21 cellular contexts compared by ENCODE assay signal in the genomic region with DNA sequence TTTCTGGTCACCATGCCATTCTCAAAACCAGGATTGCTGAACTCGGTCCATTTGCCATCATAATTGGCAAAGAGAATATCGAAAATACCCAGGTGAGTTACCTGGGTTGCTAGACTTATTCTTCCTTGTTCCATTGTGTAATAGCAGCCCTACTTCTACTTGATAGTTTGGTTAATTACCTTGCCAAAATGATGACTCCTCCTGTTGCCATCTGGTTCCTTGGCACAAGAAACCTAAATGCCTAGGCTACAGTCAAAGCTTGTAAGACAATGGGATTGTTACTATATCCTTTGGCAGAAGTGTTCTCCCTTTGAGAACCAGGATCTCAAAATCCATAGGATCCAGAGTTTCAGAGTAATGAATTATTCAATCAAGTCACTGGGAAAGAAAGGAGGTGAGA.
DNase-seq lines count a peak whose midpoint lies in the region; ATAC-seq and TF ChIP-seq lines count a peak whose summit lies in the region.
"Had no signal": no experiment of that assay in that cellular context is flagged by ENCODE, and none has a peak within 500 bp of the region (broad histone marks: within the 10 kb centered on the region; RNA-seq: fewer than 3 reads in every experiment).

No MANE protein-coding gene starts in this region.

- no peaks in the 10 kb centered on the region for H3K79me2 ChIP-seq in mammary epithelial cell (ENCODE audit: insufficient read depth, low read length)
- no peaks in the 10 kb centered on the region for H3K79me2 ChIP-seq in trophoblast cell (ENCODE audit: control insufficient read depth, insufficient read depth, low read length, poor library complexity)

- H2AFZ ChIP-seq in mammary epithelial cell (ENCODE audit: low read depth, low read length) (no peak overlapping the region), trophoblast cell (ENCODE audit: insufficient read depth, low read length, poor library complexity) (no peak overlapping the region)

- H3K27me3 ChIP-seq in mammary epithelial cell (ENCODE audit: insufficient read depth, low read length) (no peaks in the 10 kb centered on the region), trophoblast cell (ENCODE audit: insufficient read depth, low read length) (no peaks in the 10 kb centered on the region)

- intact Hi-C loops in mammary epithelial cell (cut with micrococcal nuclease): loop anchor here (2.0 kb wide), 1 partner anchor 31 kb away; no protein-coding TSS in a partner anchor

- 94% methylated on average over 2 of the region's 2 CpGs for WGBS in mammary epithelial cell (ENCODE audit: low coverage, missing lambda C conversion rate)
- WGBS in trophoblast cell (ENCODE audit: extremely low coverage, insufficient coverage, insufficient read length): no CpG with 5 or more reads among the region's 2 CpGs

- no peak overlapping the region for H2BK120ac ChIP-seq in trophoblast cell (ENCODE audit: insufficient read depth, low read length, poor library complexity)

- H4K91ac ChIP-seq in trophoblast cell (ENCODE audit: low read depth, low read length): no peak overlapping the region

- H4K12ac ChIP-seq in trophoblast cell (ENCODE audit: low read depth, low read length): no peak overlapping the region

- no TSS peak for BruUV-seq in mammary epithelial cell (replicated peaks; lab: Mats Ljungman, UMichigan)

- H3K23ac ChIP-seq in trophoblast cell (ENCODE audit: low read length): no peak overlapping the region

- H3K27ac ChIP-seq in mammary epithelial cell (ENCODE audit: insufficient read depth, low read depth, low read length) (peak overlapping the region; percentile 30), trophoblast cell (ENCODE audit: low read depth, low read length) (no peak overlapping the region)
- H3K27ac ChIP-seq: 22Rv1, A549, C4-2B, HL-60 had no signal

- no peak overlapping the region for H3K4me3 ChIP-seq in mammary epithelial cell (replicated peaks in 1 of 3; ENCODE audit: insufficient read depth in 1 of 3, low read depth in 2 of 3, low read length in 3 of 3)
- H3K4me3 ChIP-seq in trophoblast cell (ENCODE audit: low read depth, low read length): no peak overlapping the region
- H3K4me3 ChIP-seq: A549 had no signal

- H3K18ac ChIP-seq in trophoblast cell (ENCODE audit: low read length): no peak overlapping the region

- TF ChIP-seq CTCF in mammary epithelial cell (conservative IDR thresholded peaks at IDR 0.05 in 1 of 2, IDR thresholded peaks at IDR 0.05 in 1 of 2; ENCODE audit: extremely low read depth in 1 of 2, insufficient read depth in 1 of 2, low read depth in 1 of 2, low read length in 2 of 2): no peak

- H3K9me3 ChIP-seq in mammary epithelial cell (replicated peaks; ENCODE audit: insufficient read depth, low read length): no peaks in the 10 kb centered on the region
- no peaks in the 10 kb centered on the region for H3K9me3 ChIP-seq in trophoblast cell (ENCODE audit: insufficient read depth, low read depth, low read length)
- H3K9me3 ChIP-seq: A549, Caco-2 had no signal

- peak; percentile 88 for ATAC-seq in esophagus mucosa
- ATAC-seq in GM21528 (IDR thresholded peaks at IDR 0.05; ENCODE audit: low FRiP score, unreplicated experiment): no peak
- ATAC-seq: A549, HCT116 had no signal

- no peak overlapping the region for H4K8ac ChIP-seq in trophoblast cell (ENCODE audit: low read depth, low read length)

- no peak overlapping the region for H3K14ac ChIP-seq in trophoblast cell (ENCODE audit: low read length)

- H3K36me3 ChIP-seq in mammary epithelial cell (ENCODE audit: insufficient read depth, low read length): no peaks in the 10 kb centered on the region
- H3K36me3 ChIP-seq in trophoblast cell (ENCODE audit: control insufficient read depth in 1 of 2, insufficient read depth in 2 of 2, low read length in 2 of 2): no peaks in the 10 kb centered on the region

- CTCF ChIA-PET in mammary epithelial cell (lab: Charles Lee; ENCODE audit: low non-redundant PET): no interaction called here

- H2AK5ac ChIP-seq in trophoblast cell (ENCODE audit: low read length): no peak overlapping the region

- peaks cover 23% of the 10 kb centered on the region for H3K4me1 ChIP-seq in mammary epithelial cell (ENCODE audit: insufficient read depth, low read length)
- H3K4me1 ChIP-seq in trophoblast cell (ENCODE audit: control insufficient read depth in 1 of 2, insufficient read depth in 2 of 2, low read length in 2 of 2): peaks cover 2 to 8% of the 10 kb centered on the region in 2 experiments
- H3K4me1 ChIP-seq: A549, Caco-2 had no signal

- DNase-seq in DMS 273 (lab: John Stamatoyannopoulos, UW; ENCODE audit: unreplicated experiment) (peak; percentile 8), DMS 273 treated with DMSO at 0.1 percent for 48 hours (lab: John Stamatoyannopoulos, UW) (no peak), mammary epithelial cell (peak; percentile 71), trophoblast cell (no peak), NOMO-1 treated with DMSO at 0.1 percent for 48 hours (lab: John Stamatoyannopoulos, UW; ENCODE audit: unreplicated experiment) (no peak), ecto neural progenitor cell (ENCODE audit: low spot score) (no peak)
- DNase-seq: AML-193; Caco-2; CD4-positive, alpha-beta T cell; DMS79 treated with DMSO at 0.1 percent for 48 hours; GF-D8; GOT3; H7; HFFc6 had no signal

- dilution Hi-C loops in mammary epithelial cell (cut with HindIII; ENCODE audit: low sequenced_read_pairs): no loop called here

- peak overlapping the region; percentile 70 for H2BK12ac ChIP-seq in trophoblast cell (ENCODE audit: low read length)

- H2BK5ac ChIP-seq in trophoblast cell (ENCODE audit: low read depth, low read length, poor library complexity): no peak overlapping the region

- peaks cover 10% of the 10 kb centered on the region for H3K79me1 ChIP-seq in trophoblast cell (ENCODE audit: low read length)

- no peak overlapping the region for H3K4ac ChIP-seq in trophoblast cell (ENCODE audit: low read depth, low read length)

- H3K4me2 ChIP-seq in mammary epithelial cell (ENCODE audit: insufficient read depth, low read depth, low read length): no peak overlapping the region
- no peak overlapping the region for H3K4me2 ChIP-seq in trophoblast cell (ENCODE audit: low read length)
- H3K4me2 ChIP-seq: A549 had no signal

- no peak overlapping the region for H3K9ac ChIP-seq in mammary epithelial cell (ENCODE audit: insufficient read depth, low read length)
- no peak overlapping the region for H3K9ac ChIP-seq in trophoblast cell (ENCODE audit: low read length)

- no peaks in the 10 kb centered on the region for H4K20me1 ChIP-seq in mammary epithelial cell (ENCODE audit: insufficient read depth, low read length)

- in situ Hi-C loops in mammary epithelial cell (cut with MboI; ENCODE audit: low sequenced_read_pairs in 2 of 2): no loop called here

Comparison
In these comparisons a context has a peak if more than half of its experiments do, and no peak if none do; other contexts are left out.
1. DNase-seq: peak in DMS 273 (single experiment) and mammary epithelial cell (single experiment); none in DMS 273 treated with DMSO at 0.1 percent for 48 hours (single experiment), trophoblast cell (0 of 2), NOMO-1 treated with DMSO at 0.1 percent for 48 hours (single experiment) and ecto neural progenitor cell (single experiment).